ENCODE assay signal across 29 cellular contexts in the genomic region with DNA sequence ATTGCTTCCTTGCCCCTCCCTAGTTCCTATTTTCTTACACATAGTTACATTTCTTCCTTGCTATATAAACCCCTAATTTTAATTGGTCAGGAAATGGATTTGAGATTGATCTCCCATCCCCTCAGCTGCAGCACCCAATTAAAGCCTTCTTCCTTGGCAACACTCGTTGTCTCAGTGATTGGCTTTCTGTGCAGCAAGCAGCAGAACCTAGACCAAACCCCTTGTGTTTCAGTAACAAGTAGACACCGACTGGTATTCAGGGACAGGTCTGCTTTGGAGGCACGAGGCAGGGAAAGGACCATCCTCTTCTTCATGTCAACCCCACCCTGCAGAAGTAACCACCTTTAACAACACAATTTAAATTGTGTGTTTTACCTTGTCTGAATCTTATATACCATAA.
"Had no signal": no experiment of that assay in that cellular context is flagged by ENCODE, and none has a peak within 500 bp of the region (broad histone marks: within the 10 kb centered on the region; RNA-seq: fewer than 3 reads in every experiment).

No MANE protein-coding gene starts in this region.

- H3K27ac ChIP-seq: neutrophil, ovary, parathyroid adenoma, psoas muscle, skin epidermis, spleen, stomach, thoracic aorta, thyroid gland, tibial nerve, upper lobe of left lung, vagina had no signal

- H3K36me3 ChIP-seq: neutrophil, ovary, spleen, stomach, thoracic aorta, thyroid gland, tibial nerve, upper lobe of left lung, vagina had no signal

- H3K27me3 ChIP-seq: neutrophil, ovary, spleen, stomach, thyroid gland, tibial nerve, upper lobe of left lung, vagina had no signal

- FAIRE-seq: urothelium cell line had no signal

- H3K79me2 ChIP-seq: parathyroid adenoma had no signal

- ATAC-seq: naive thymus-derived CD8-positive, alpha-beta T cell; natural killer cell treated with Interleukin-12 subunit alpha and Interleukin-12 subunit beta and Interleukin-15 and Interleukin-18, amount 100 ng/mL, for 72 hours; psoas muscle; right cardiac atrium; stimulated activated effector memory CD8-positive, alpha-beta T cell treated with anti-CD3 and anti-CD28 coated beads, Interleukin-12 subunit alpha, Interleukin-12 subunit beta, amount 100 ng/mL, for 72 hours; stimulated activated naive B cell treated with anti-CD40 and anti-IgM and Interleukin-4, amounts not matched to agents 10 μg/mL and 1 μg/mL and 100 μg/mL, for 72 hours had no signal

- H3K9ac ChIP-seq: parathyroid adenoma had no signal

- H2AFZ ChIP-seq: parathyroid adenoma had no signal

- H3K4me1 ChIP-seq: parathyroid adenoma, psoas muscle, spleen, stomach, thyroid gland, upper lobe of left lung had no signal

- H3K4me3 ChIP-seq: ovary, psoas muscle, skin epidermis, smooth muscle cell, spleen, stomach, thoracic aorta, thyroid gland, tibial nerve, upper lobe of left lung, vagina had no signal

- H3K9me3 ChIP-seq: neutrophil, psoas muscle, thyroid gland, vagina had no signal

- H3K4me2 ChIP-seq: smooth muscle cell had no signal

- DNase-seq: naive B cell; naive thymus-derived CD8-positive, alpha-beta T cell; nephron progenitor cell; nucleus accumbens; ovary; posterior cingulate gyrus; psoas muscle; right cardiac atrium; spleen; stimulated activated CD4-positive, alpha-beta T cell treated with anti-CD3 and anti-CD28 coated beads, Interleukin-15, amount 100 ng/mL, for 24 hours; stimulated activated CD4-positive, alpha-beta T cell treated with anti-CD3 and anti-CD28 coated beads, Interleukin-2, amount 100 ng/mL, for 24 hours; stimulated activated CD4-positive, alpha-beta T cell treated with anti-CD3 and anti-CD28 coated beads, Interleukin-2, amount 100 ng/mL, for 48 hours; stimulated activated CD4-positive, alpha-beta T cell treated with anti-CD3 and anti-CD28 coated beads, Interleukin-4, amount 100 ng/mL, for 24 hours; stimulated activated naive B cell treated with anti-CD40 and anti-IgM and Interleukin-4, amounts not matched to agents 10 μg/mL and 1 μg/mL and 100 μg/mL, for 72 hours; stimulated activated naive CD4-positive, alpha-beta T cell treated with Interleukin-2 at 50 U/mL for 16 hours; stomach; thyroid gland; trophoblast cell; upper lobe of left lung had no signal
